Comparison of ENCODE assay signal across 11 cellular contexts in the genomic region with DNA sequence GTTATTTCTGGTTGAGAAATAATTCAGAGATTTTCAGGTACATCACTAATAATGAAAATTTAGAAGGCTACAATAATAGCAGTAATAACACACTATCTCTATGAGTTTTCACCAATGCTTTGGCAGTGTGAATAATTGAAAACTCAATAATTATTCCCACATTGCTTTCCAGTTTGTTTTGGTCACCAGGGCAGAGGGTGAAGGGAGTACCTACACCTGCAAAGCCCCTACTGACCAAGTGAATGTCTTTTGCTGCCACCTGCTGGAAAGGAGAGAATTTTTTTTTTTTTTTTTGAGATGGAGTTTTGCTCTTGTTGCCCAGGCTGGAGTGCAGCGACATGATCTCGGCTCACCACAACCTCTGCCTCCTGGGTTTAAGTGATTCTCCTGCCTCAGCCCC. TPM values are rescaled to one million over a fixed set of nuclear protein-coding genes. Genes with fewer than 3 reads are reported as not detected.
DNase-seq lines count a peak whose midpoint lies in the region; ATAC-seq, FAIRE-seq and TF ChIP-seq lines count a peak whose summit lies in the region.
"Had no signal": no experiment of that assay in that cellular context is flagged by ENCODE, and none has a peak within 500 bp of the region (broad histone marks: within the 10 kb centered on the region; RNA-seq: fewer than 3 reads in every experiment).

No MANE protein-coding gene starts in this region.

- no peak overlapping the region for H3K27ac Mint-ChIP-seq in astrocyte (ENCODE audit: unreplicated experiment)
- no peak overlapping the region for H3K27ac Mint-ChIP-seq in neural progenitor cell

- H3K27me3 Mint-ChIP-seq in astrocyte (ENCODE audit: low read depth, unreplicated experiment) (peaks cover 64% of the 10 kb centered on the region), neural progenitor cell (ENCODE audit: insufficient read depth, low read depth) (peaks cover 24% of the 10 kb centered on the region)

- H3K4me3 Mint-ChIP-seq in astrocyte (ENCODE audit: unreplicated experiment) (no peak overlapping the region), neural progenitor cell (no peak overlapping the region)

- H3K27me3 ChIP-seq in MM.1S (replicated peaks; ENCODE audit: insufficient read depth, low read length) (0 out of 2 replicates have a peak, but pooled peaks cover 6% of the 10 kb centered on the region), astrocyte (ENCODE audit: insufficient read depth, low read length) (peaks cover 41% of the 10 kb centered on the region), neural progenitor cell (peaks cover 63% of the 10 kb centered on the region)

- H3K4me1 Mint-ChIP-seq in astrocyte (ENCODE audit: low read depth, unreplicated experiment) (peaks cover 4% of the 10 kb centered on the region), neural progenitor cell (peaks cover 34% of the 10 kb centered on the region)

- no peaks in the 10 kb centered on the region for H3K9me2 ChIP-seq in MM.1S (replicated peaks; ENCODE audit: insufficient read depth, low read length)

- H3K36me3 ChIP-seq in MM.1S (replicated peaks; ENCODE audit: insufficient read depth, low read length), result no peaks in the 10 kb centered on the region
- no peaks in the 10 kb centered on the region for H3K36me3 ChIP-seq in astrocyte (ENCODE audit: insufficient read depth, low read length)
- no peaks in the 10 kb centered on the region for H3K36me3 ChIP-seq in neural progenitor cell
- H3K36me3 ChIP-seq: BLaER1 treated with 17β-estradiol and CSF1 and Interleukin-3, amounts not matched to agents 10 nM and 100 nM; neutrophil had no signal

- no peak for ATAC-seq in HG03139 (IDR thresholded peaks at IDR 0.05; ENCODE audit: unreplicated experiment)
- no peak for ATAC-seq in GM21528 (IDR thresholded peaks at IDR 0.05; ENCODE audit: low FRiP score, unreplicated experiment)

- no peaks in the 10 kb centered on the region for H3F3A ChIP-seq in MM.1S (ENCODE audit: insufficient read depth, low read length)
- peaks cover 10% of the 10 kb centered on the region for H3F3A ChIP-seq in neural progenitor cell (ENCODE audit: low read depth)

- H3K79me2 ChIP-seq in MM.1S (ENCODE audit: low read length), result no peaks in the 10 kb centered on the region
- H3K79me2 ChIP-seq in astrocyte (ENCODE audit: insufficient read depth, low read length), result no peaks in the 10 kb centered on the region
- H3K79me2 ChIP-seq in neural progenitor cell (ENCODE audit: low read depth), result no peaks in the 10 kb centered on the region

- H3K4me2 ChIP-seq in MM.1S (ENCODE audit: low read depth, low read length) (no peak overlapping the region), astrocyte (ENCODE audit: low read length) (no peak overlapping the region), neural progenitor cell (no peak overlapping the region)

- H3K4me1 ChIP-seq in MM.1S (ENCODE audit: low read length) (no peaks in the 10 kb centered on the region), astrocyte (ENCODE audit: insufficient read depth, low read length) (no peaks in the 10 kb centered on the region), neural progenitor cell (peaks cover 31% of the 10 kb centered on the region)

- no peak for FAIRE-seq in astrocyte (lab: Jason Lieb, UNC)
- FAIRE-seq: endometrium had no signal

- H3K9me3 ChIP-seq in MM.1S (replicated peaks; ENCODE audit: insufficient read depth, low read length) (no peaks in the 10 kb centered on the region), astrocyte (ENCODE audit: insufficient read depth, low read depth, low read length) (no peaks in the 10 kb centered on the region), neural progenitor cell (ENCODE audit: low read depth) (no peaks in the 10 kb centered on the region)
- H3K9me3 ChIP-seq: BLaER1 treated with 17β-estradiol and CSF1 and Interleukin-3, amounts not matched to agents 10 nM and 100 nM; neutrophil had no signal

- no peak overlapping the region for H3K27ac ChIP-seq in MM.1S (ENCODE audit: low read length)
- no peak overlapping the region for H3K27ac ChIP-seq in astrocyte (ENCODE audit: low read depth, low read length)
- H3K27ac ChIP-seq in neural progenitor cell, result no peak overlapping the region
- H3K27ac ChIP-seq: BLaER1 treated with 17β-estradiol and CSF1 and Interleukin-3, amounts not matched to agents 10 nM and 100 nM; neutrophil had no signal

- H3K9me3 Mint-ChIP-seq in astrocyte (ENCODE audit: unreplicated experiment) (no peaks in the 10 kb centered on the region), neural progenitor cell (no peaks in the 10 kb centered on the region)

- no peak overlapping the region for H3K9ac ChIP-seq in MM.1S (ENCODE audit: low read length)
- no peak overlapping the region for H3K9ac ChIP-seq in astrocyte (ENCODE audit: low read length)
- H3K9ac ChIP-seq in neural progenitor cell, result no peak overlapping the region
- H3K9ac ChIP-seq: BLaER1 treated with 17β-estradiol and CSF1 and Interleukin-3, amounts not matched to agents 10 nM and 100 nM had no signal

- DNase-seq in NCI-H1417 (lab: John Stamatoyannopoulos, UW) (peak; percentile 18 to 76 (median 45)), NCI-H1417 treated with DMSO at 0.1 percent for 48 hours (lab: John Stamatoyannopoulos, UW) (no peak), MM.1S (peak; percentile 23), astrocyte (ENCODE audit: low read depth) (no peak), neural progenitor cell (ENCODE audit: low spot score) (peak; percentile 41)
- no peak for DNase-seq in activated CD4-positive, alpha-beta T cell treated with anti-CD3 and anti-CD28 coated beads, Interleukin-2, amount 50 U/mL, for 1 hour

- H3K36me3 Mint-ChIP-seq in astrocyte (ENCODE audit: low read depth, unreplicated experiment), result no peaks in the 10 kb centered on the region
- H3K36me3 Mint-ChIP-seq in neural progenitor cell, result peaks cover 2% of the 10 kb centered on the region

- H3K4me3 ChIP-seq in MM.1S (ENCODE audit: low read length), result no peak overlapping the region
- no peak overlapping the region for H3K4me3 ChIP-seq in astrocyte (ENCODE audit: insufficient read depth, low read depth, low read length)
- H3K4me3 ChIP-seq in neural progenitor cell, result no peak overlapping the region
- H3K4me3 ChIP-seq: BLaER1 treated with 17β-estradiol and CSF1 and Interleukin-3, amounts not matched to agents 10 nM and 100 nM had no signal

- no peak overlapping the region for H2AFZ ChIP-seq in MM.1S (ENCODE audit: low read length)
- no peak overlapping the region for H2AFZ ChIP-seq in astrocyte (ENCODE audit: low read depth, low read length)
- H2AFZ ChIP-seq in neural progenitor cell (replicated peaks), result no peak overlapping the region

- TF ChIP-seq CTCF in MM.1S (IDR thresholded peaks at IDR 0.05; ENCODE audit: low read length) (peak; percentile 37), astrocyte (IDR thresholded peaks at IDR 0.05; ENCODE audit: insufficient read depth, low read depth, low read length) (peak; percentile 8), neural progenitor cell (IDR thresholded peaks at IDR 0.05) (peak; percentile 60)

- H4K20me1 ChIP-seq in MM.1S (ENCODE audit: insufficient read depth, low read length) (no peaks in the 10 kb centered on the region), astrocyte (ENCODE audit: insufficient read depth, low read length) (no peaks in the 10 kb centered on the region), neural progenitor cell (ENCODE audit: low read depth) (peaks cover 24% of the 10 kb centered on the region)

RNA-seq across cellular contexts. Expression of a gene that starts 3.2 kb away (rescaled TPM):
- total RNA-seq in astrocyte (0.45 TPM in 1 of 2 replicates, not detected in the other), neural progenitor cell (ENCODE audit: low replicate concordance) (0.15 TPM in 1 of 2 replicates, not detected in the other)

Comparison
In these comparisons a context has a peak if more than half of its experiments do, and no peak if none do; other contexts are left out.
1. DNase-seq: peak in NCI-H1417 (3 of 3), MM.1S (single experiment) and neural progenitor cell (single experiment); none in NCI-H1417 treated with DMSO at 0.1 percent for 48 hours (single experiment), astrocyte (single experiment) and activated CD4-positive, alpha-beta T cell treated with anti-CD3 and anti-CD28 coated beads, Interleukin-2, amount 50 U/mL, for 1 hour (single experiment).
2. CTCF ChIP-seq: peak in every context shown above with its lines; median percentile 60 in neural progenitor cell; 37 in MM.1S; 8 in astrocyte.